ENCODE assay signal across 2 cellular contexts in the genomic region with DNA sequence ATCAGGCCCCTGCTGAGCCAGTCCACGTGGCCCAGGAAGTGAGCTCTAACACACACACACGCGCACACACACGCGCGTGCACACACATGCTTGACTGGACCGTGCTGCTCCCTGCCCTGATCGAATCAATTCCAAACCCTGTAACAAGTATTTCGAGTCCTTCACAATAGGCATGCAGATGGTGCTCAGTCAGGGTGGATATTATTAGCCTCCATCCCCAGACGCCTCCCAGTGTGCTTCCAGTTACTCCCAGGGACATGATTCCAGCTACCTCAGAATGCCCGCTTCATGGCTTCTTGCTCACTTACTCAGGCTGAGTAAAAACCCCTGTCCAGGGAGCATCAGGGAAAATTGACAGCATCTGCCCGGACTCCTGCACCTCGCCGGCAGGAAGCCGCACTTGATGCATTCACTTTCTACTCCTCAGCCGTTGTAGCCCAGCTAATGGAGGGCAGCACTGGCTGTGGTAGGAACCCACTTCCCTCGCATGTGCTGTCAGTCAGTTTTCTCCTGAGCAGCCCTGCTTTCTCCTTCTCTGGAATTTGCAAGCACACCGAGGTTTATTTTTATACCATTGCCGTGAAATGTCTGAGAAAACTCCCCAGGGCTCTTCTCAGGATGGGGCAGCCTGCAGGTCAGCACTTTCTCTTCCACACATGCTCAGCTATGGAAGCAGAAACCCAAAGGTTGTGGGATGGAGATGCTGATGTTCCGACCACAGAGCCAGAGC.
TF ChIP-seq lines count a peak whose summit lies in the region.

No MANE protein-coding gene starts in this region.

TF ChIP-seq in IMR-90, 13 proteins besides CTCF, POLR2A, EP300 and RAD21:
- TF ChIP-seq RFX5 (IDR thresholded peaks at IDR 0.05; ENCODE audit: low read depth, low read length) (no peak), SMC3 (IDR thresholded peaks at IDR 0.05; ENCODE audit: low read depth, low read length) (no peak), CHD1 (IDR thresholded peaks at IDR 0.05; ENCODE audit: low read depth, low read length) (no peak), MAZ (IDR thresholded peaks at IDR 0.05; ENCODE audit: borderline replicate concordance, low read depth, low read length) (no peak), FOS (IDR thresholded peaks at IDR 0.05; ENCODE audit: low read depth, low read length) (no peak), CEBPB (IDR thresholded peaks at IDR 0.05; ENCODE audit: low read depth, low read length) (no peak), BHLHE40 (IDR thresholded peaks at IDR 0.05; ENCODE audit: low read depth, low read length) (no peak), MXI1 (IDR thresholded peaks at IDR 0.05; ENCODE audit: borderline replicate concordance, low read depth, low read length) (no peak), NFE2L2 (IDR thresholded peaks at IDR 0.05; ENCODE audit: low read depth, low read length) (no peak), MAFK (IDR thresholded peaks at IDR 0.05; ENCODE audit: low read depth, low read length) (no peak), RCOR1 (IDR thresholded peaks at IDR 0.05; ENCODE audit: insufficient replicate concordance, low read length) (no peak)
- TF ChIP-seq, protein P1, sequence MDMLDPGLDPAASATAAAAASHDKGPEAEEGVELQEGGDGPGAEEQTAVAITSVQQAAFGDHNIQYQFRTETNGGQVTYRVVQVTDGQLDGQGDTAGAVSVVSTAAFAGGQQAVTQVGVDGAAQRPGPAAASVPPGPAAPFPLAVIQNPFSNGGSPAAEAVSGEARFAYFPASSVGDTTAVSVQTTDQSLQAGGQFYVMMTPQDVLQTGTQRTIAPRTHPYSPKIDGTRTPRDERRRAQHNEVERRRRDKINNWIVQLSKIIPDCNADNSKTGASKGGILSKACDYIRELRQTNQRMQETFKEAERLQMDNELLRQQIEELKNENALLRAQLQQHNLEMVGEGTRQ (IDR thresholded peaks at IDR 0.05; ENCODE audit: low read depth, low read length) = no peak
- TF ChIP-seq, protein P2, sequence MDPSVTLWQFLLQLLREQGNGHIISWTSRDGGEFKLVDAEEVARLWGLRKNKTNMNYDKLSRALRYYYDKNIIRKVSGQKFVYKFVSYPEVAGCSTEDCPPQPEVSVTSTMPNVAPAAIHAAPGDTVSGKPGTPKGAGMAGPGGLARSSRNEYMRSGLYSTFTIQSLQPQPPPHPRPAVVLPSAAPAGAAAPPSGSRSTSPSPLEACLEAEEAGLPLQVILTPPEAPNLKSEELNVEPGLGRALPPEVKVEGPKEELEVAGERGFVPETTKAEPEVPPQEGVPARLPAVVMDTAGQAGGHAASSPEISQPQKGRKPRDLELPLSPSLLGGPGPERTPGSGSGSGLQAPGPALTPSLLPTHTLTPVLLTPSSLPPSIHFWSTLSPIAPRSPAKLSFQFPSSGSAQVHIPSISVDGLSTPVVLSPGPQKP (IDR thresholded peaks at IDR 0.05; ENCODE audit: borderline replicate concordance, low read depth, low read length) = no peak

TF ChIP-seq in GM12878, 131 proteins besides CTCF, POLR2A, EP300 and RAD21:
- TF ChIP-seq ATF7 (IDR thresholded peaks at IDR 0.05; ENCODE audit: low read depth) (no peak), EZH2 (IDR thresholded peaks at IDR 0.05; ENCODE audit: borderline replicate concordance, control insufficient read depth, low read depth, low read length) (no peak), SMARCA5 (IDR thresholded peaks at IDR 0.05) (no peak), ZNF217 (IDR thresholded peaks at IDR 0.05) (no peak)
- TF ChIP-seq, protein P3, sequence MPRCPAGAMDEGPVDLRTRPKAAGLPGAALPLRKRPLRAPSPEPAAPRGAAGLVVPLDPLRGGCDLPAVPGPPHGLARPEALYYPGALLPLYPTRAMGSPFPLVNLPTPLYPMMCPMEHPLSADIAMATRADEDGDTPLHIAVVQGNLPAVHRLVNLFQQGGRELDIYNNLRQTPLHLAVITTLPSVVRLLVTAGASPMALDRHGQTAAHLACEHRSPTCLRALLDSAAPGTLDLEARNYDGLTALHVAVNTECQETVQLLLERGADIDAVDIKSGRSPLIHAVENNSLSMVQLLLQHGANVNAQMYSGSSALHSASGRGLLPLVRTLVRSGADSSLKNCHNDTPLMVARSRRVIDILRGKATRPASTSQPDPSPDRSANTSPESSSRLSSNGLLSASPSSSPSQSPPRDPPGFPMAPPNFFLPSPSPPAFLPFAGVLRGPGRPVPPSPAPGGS (IDR thresholded peaks at IDR 0.05; ENCODE audit: borderline replicate concordance, insufficient read depth, low read depth, low read length, poor library complexity, severe bottlenecking) = peak; percentile 23
